ENCODE assay signal across 9 cellular contexts in the genomic region with DNA sequence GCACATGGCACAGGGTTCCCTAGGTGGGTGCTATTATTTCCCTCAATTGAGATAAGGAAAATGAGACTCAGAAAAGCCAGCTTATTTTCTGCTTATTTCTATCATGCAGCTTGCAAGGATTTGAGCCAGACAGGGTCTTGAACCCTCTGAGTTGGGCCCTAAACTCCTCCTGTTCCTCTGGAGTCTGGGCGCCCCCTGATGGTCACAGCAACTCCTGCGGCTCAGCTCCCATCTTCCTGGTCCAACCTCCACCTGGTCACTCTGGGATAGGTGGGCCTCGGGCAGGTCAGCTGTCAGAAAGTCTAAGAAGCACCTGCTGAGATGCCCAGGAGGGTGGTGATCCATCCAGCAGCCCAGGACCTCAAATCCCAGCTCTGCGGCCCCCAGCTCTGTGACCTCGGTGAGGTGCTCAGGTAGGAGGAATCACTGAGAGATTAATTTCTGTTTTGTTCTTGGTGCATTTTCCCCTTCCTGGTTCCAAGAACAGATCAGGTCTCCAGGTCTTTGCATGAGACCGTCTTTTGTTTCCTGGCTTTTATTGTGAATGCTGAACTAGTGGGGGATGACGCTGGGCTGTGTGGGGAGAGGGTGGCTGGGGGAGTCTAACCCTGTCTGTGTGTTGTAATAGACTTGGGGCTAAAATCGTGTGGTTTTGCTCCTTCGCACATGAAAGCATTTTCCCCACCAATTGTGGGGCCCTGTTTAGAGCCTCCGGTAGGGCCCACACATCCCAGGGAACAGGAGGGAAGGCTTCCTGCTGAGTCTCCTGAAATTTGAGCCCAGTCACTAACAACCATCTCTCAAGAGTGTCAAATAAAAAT. TPM values are rescaled to one million over a fixed set of nuclear protein-coding genes. Genes with fewer than 3 reads are reported as not detected.
A peak's percentile ranks its signal among the peaks of the same experiment; 100 is the strongest.
DNase-seq lines count a peak whose midpoint lies in the region; ATAC-seq, FAIRE-seq and TF ChIP-seq lines count a peak whose summit lies in the region.
"Had no signal": no experiment of that assay in that cellular context is flagged by ENCODE, and none has a peak within 500 bp of the region (broad histone marks: within the 10 kb centered on the region; RNA-seq: fewer than 3 reads in every experiment).

No MANE protein-coding gene starts in this region.

- no peak overlapping the region for H3K14ac ChIP-seq in H1 (ENCODE audit: insufficient read length)

- no peak overlapping the region for H3K23ac ChIP-seq in H1 (ENCODE audit: insufficient read length)

- H3K79me2 ChIP-seq in OCI-LY3 (ENCODE audit: low read length) = no peaks in the 10 kb centered on the region
- H3K79me2 ChIP-seq in H1 (ENCODE audit: control insufficient read depth in 1 of 2, insufficient read depth in 2 of 2, low read length in 2 of 2) = no peaks in the 10 kb centered on the region

- 20% methylated on average over 10 of the region's 10 CpGs; no CpG with 5 or more reads in 1 of the 2 experiments for WGBS in H1 (ENCODE audit: extremely low coverage in 1 of 2, insufficient coverage in 1 of 2, insufficient read length in 1 of 2, insufficient replicate concordance in 2 of 2, low coverage in 1 of 2, low lambda C conversion rate in 2 of 2, missing lambda C conversion rate in 1 of 2), 2 experiments

- H2BK5ac ChIP-seq in H1 (ENCODE audit: low read depth, low read length) = no peak overlapping the region

- no peak overlapping the region for H2AK5ac ChIP-seq in H1 (ENCODE audit: low read depth, low read length)

- no peak overlapping the region for H2AFZ ChIP-seq in OCI-LY3 (ENCODE audit: low read depth, low read length)
- no peak overlapping the region for H2AFZ ChIP-seq in H1 (ENCODE audit: low read length)

- TF ChIP-seq POLR2A in H1 (IDR thresholded peaks at IDR 0.05; ENCODE audit: control extremely low read depth in 1 of 2, low read depth in 2 of 2, low read length in 2 of 2) = no peak

- no peak overlapping the region for H3K4me2 ChIP-seq in OCI-LY3 (ENCODE audit: low read length)
- peak overlapping the region; percentile 0 to 44; a peak in 3 of 4 replicates for H3K4me2 ChIP-seq in H1 (ENCODE audit: insufficient read depth in 1 of 2, low read depth in 2 of 2, low read length in 2 of 2)

- H3K9ac ChIP-seq in OCI-LY3 (ENCODE audit: low read length) = no peak overlapping the region
- H3K9ac ChIP-seq in H1 (replicated peaks in 1 of 4; ENCODE audit: extremely low read depth in 1 of 4, low read depth in 3 of 4, low read length in 3 of 4) = no peak overlapping the region

- no peak overlapping the region for H2BK20ac ChIP-seq in H1 (ENCODE audit: low read length)

- no peak overlapping the region for H4K91ac ChIP-seq in H1 (replicated peaks; ENCODE audit: insufficient read length, low read length)

- H3K9me3 ChIP-seq in OCI-LY3 (ENCODE audit: insufficient read depth, low read length) = no peaks in the 10 kb centered on the region
- no peaks in the 10 kb centered on the region for H3K9me3 ChIP-seq in H1 (ENCODE audit: insufficient read depth in 2 of 2, low read depth in 1 of 2, low read length in 1 of 2)
- H3K9me3 ChIP-seq: ovary had no signal

- H3K4me1 ChIP-seq in OCI-LY3 (ENCODE audit: low read length) (no peaks in the 10 kb centered on the region), H1 (replicated peaks in 1 of 4; ENCODE audit: control insufficient read depth in 3 of 4, insufficient read depth in 4 of 4, low read length in 3 of 4) (peaks cover 0 to 5% (median 2%) of the 10 kb centered on the region in 4 experiments; a peak in 4 of 7 replicates)

- H3K27ac ChIP-seq in OCI-LY3 (ENCODE audit: low read length) (no peak overlapping the region), H1 (ENCODE audit: low read depth, low read length) (no peak overlapping the region)
- H3K27ac ChIP-seq: ovary had no signal

- H3K27me3 ChIP-seq in OCI-LY3 (ENCODE audit: low read depth, low read length) = peaks cover 22% of the 10 kb centered on the region
- no peaks in the 10 kb centered on the region for H3K27me3 ChIP-seq in H1 (replicated peaks in 1 of 4; ENCODE audit: control insufficient read depth in 3 of 4, extremely low read depth in 1 of 4, insufficient read depth in 3 of 4, low read length in 3 of 4)
- H3K27me3 ChIP-seq: ovary had no signal

- POLR2A ChIA-PET in H1 (lab: Charles Lee; ENCODE audit: partially characterized antibody) = interaction anchor here (0.6 to 1.2 kb wide), 2 partner anchors 191 to 430 kb away, joined by 3 read pairs; no protein-coding TSS in a partner anchor

- H3K79me1 ChIP-seq in H1 (ENCODE audit: low read depth, low read length) = no peaks in the 10 kb centered on the region

- H4K8ac ChIP-seq in H1 (ENCODE audit: extremely low read depth, insufficient read depth, low read length) = no peak overlapping the region

- H2BK12ac ChIP-seq in H1 (ENCODE audit: low read depth, low read length) = no peak overlapping the region

- no peak overlapping the region for H3K4ac ChIP-seq in H1 (replicated peaks; ENCODE audit: insufficient read length, low read depth, low read length)

- H2BK15ac ChIP-seq in H1 (ENCODE audit: low read length) = no peak overlapping the region

- no peak overlapping the region for H3K56ac ChIP-seq in H1 (replicated peaks; ENCODE audit: insufficient read length, low read depth, low read length)

- TF ChIP-seq RAD21 in H1 (IDR thresholded peaks at IDR 0.05 in 1 of 2, conservative IDR thresholded peaks at IDR 0.05 in 1 of 2; ENCODE audit: low read depth in 2 of 2, low read length in 2 of 2) = peak; percentile 94 to 95

- H3K36me3 ChIP-seq in OCI-LY3 (replicated peaks; ENCODE audit: low read depth, low read length) = no peaks in the 10 kb centered on the region
- H3K36me3 ChIP-seq in H1 (ENCODE audit: control insufficient read depth in 2 of 4, insufficient read depth in 4 of 4, low read length in 3 of 4) = no peaks in the 10 kb centered on the region
- H3K36me3 ChIP-seq: ovary had no signal

- ATAC-seq in HG02970 (IDR thresholded peaks at IDR 0.05; ENCODE audit: low FRiP score, unreplicated experiment) = no peak
- no peak for ATAC-seq in GM21423 (IDR thresholded peaks at IDR 0.05; ENCODE audit: unreplicated experiment)

- TF ChIP-seq EP300 in H1 (IDR thresholded peaks at IDR 0.05; ENCODE audit: borderline replicate concordance in 1 of 2, low read depth in 2 of 2, low read length in 2 of 2) = no peak

- peak overlapping the region; percentile 13 for H4K5ac ChIP-seq in H1 (ENCODE audit: insufficient read length, low read depth, low read length)

- no peaks in the 10 kb centered on the region for H3K23me2 ChIP-seq in H1 (ENCODE audit: low read depth, low read length)

- H3K18ac ChIP-seq in H1 (ENCODE audit: extremely low read depth, low read length) = no peak overlapping the region

- CTCF ChIA-PET in H1 (lab: Charles Lee; ENCODE audit: partially characterized antibody) = interaction anchor here (0.5 to 24.2 kb wide), 44 partner anchors 5 to 466 kb away, joined by 3 to 365 read pairs (median 4); a partner anchor contains a TSS

- TF ChIP-seq CTCF in OCI-LY3 (IDR thresholded peaks at IDR 0.05; ENCODE audit: low read depth, low read length) (peak; percentile 85), H1 (IDR thresholded peaks at IDR 0.05; ENCODE audit: control extremely low read depth in 1 of 3, insufficient read depth in 1 of 3, low read depth in 1 of 3, low read length in 3 of 3) (peak; percentile 92 to 94 (median 93))

- FAIRE-seq in H1 (lab: Jason Lieb, UNC) = peak; percentile 89

- H3K4me3 ChIP-seq in OCI-LY3 (ENCODE audit: low read length) (no peak overlapping the region), H1 (ENCODE audit: extremely low read depth in 1 of 4, insufficient read depth in 2 of 4, low read depth in 3 of 4, low read length in 4 of 4) (peak overlapping the region in 1 of 4 experiments; percentile 15; a peak in 2 of 8 replicates)
- H3K4me3 ChIP-seq: ovary had no signal

- DNase-seq in EH (ENCODE audit: low read depth) = peak; percentile 14
- DNase-seq in HuH-7.5 (ENCODE audit: low spot score) = peak; percentile 67
- DNase-seq in H1 (ENCODE audit: low read depth in 1 of 2, low spot score in 2 of 2) = peak; percentile 44 to 93
- DNase-seq in retina = peak; percentile 72
- DNase-seq in OCI-M2 (lab: John Stamatoyannopoulos, UW; ENCODE audit: unreplicated experiment) = no peak

- no peak overlapping the region for H2BK120ac ChIP-seq in H1 (replicated peaks; ENCODE audit: low read depth, low read length)

- H4K20me1 ChIP-seq in OCI-LY3 (ENCODE audit: insufficient read depth, low read length) = no peaks in the 10 kb centered on the region
- no peaks in the 10 kb centered on the region for H4K20me1 ChIP-seq in H1 (replicated peaks in 1 of 2; ENCODE audit: control insufficient read depth in 1 of 2, insufficient read depth in 2 of 2, low read length in 2 of 2)

TF ChIP-seq in H1, 55 proteins besides CTCF, POLR2A, EP300 and RAD21 (continues in another document):
- no peak for TF ChIP-seq JUN (IDR thresholded peaks at IDR 0.05; ENCODE audit: low read depth, low read length)

RNA-seq across cellular contexts. Expression of a gene that starts 32.8 kb away (rescaled TPM):
- 2.9 and 3.7 TPM in 2 replicates for total RNA-seq in H1 (2021; fragmentation: NEBNext Ultra II Directional; extraction: Animal tissue kit (Norgen Biotek cat#: 25700))
- 6.6 and 14.0 TPM in 2 replicates for polyA plus RNA-seq in H1 (2011; rRNA removed)
- 4.1 TPM for polyA plus RNA-seq in H1 (2011; cell fraction: cytosol; rRNA removed)
- 6.3 TPM for polyA plus RNA-seq in H1 (2011; cell fraction: nucleus; rRNA removed)
- polyA plus RNA-seq in H1 (2012, experiment 1 of 2) = 2.0 to 4.6 TPM (median 3.0 TPM) in 4 replicates
- 1.3 TPM for polyA plus RNA-seq in H1 (2012, experiment 2 of 2)
- 4.0 TPM for polyA plus RNA-seq in H1 (2013, experiment 1 of 2)
- 4.9 TPM for polyA plus RNA-seq in H1 (2013, experiment 2 of 2)
- polyA minus RNA-seq in H1 (2011; rRNA and poly(A)+ RNA removed) = 1.2 and 1.9 TPM in 2 replicates
- polyA minus RNA-seq in H1 (2011; cell fraction: cytosol; rRNA and poly(A)+ RNA removed) = 4.0 TPM
- polyA minus RNA-seq in H1 (2011; cell fraction: nucleus; rRNA and poly(A)+ RNA removed) = 1.1 TPM

RNA-seq across cellular contexts. Expression of a gene that starts 41.3 kb away (rescaled TPM):
- total RNA-seq in H1 (2021; fragmentation: NEBNext Ultra II Directional; extraction: Animal tissue kit (Norgen Biotek cat#: 25700)) = 48.6 and 53.3 TPM in 2 replicates
- polyA plus RNA-seq in H1 (2011; rRNA removed) = 21.7 and 29.7 TPM in 2 replicates
- 17.7 TPM for polyA plus RNA-seq in H1 (2011; cell fraction: cytosol; rRNA removed)
- 52.9 TPM for polyA plus RNA-seq in H1 (2011; cell fraction: nucleus; rRNA removed)
- 24.3 to 29.8 TPM (median 26.7 TPM) in 4 replicates for polyA plus RNA-seq in H1 (2012, experiment 1 of 2)
- polyA plus RNA-seq in H1 (2012, experiment 2 of 2) = 4.2 TPM
- polyA plus RNA-seq in H1 (2013, experiment 1 of 2) = 16.4 TPM
- polyA plus RNA-seq in H1 (2013, experiment 2 of 2) = 14.9 TPM
- 62.3 and 75.5 TPM in 2 replicates for polyA minus RNA-seq in H1 (2011; rRNA and poly(A)+ RNA removed)
- polyA minus RNA-seq in H1 (2011; cell fraction: cytosol; rRNA and poly(A)+ RNA removed) = 47.8 TPM
- 65.2 TPM for polyA minus RNA-seq in H1 (2011; cell fraction: nucleus; rRNA and poly(A)+ RNA removed)
